Comparison of ENCODE assay signal across 16 cellular contexts in genomic region chr2:101006065-101006715, GRCh38. TPM values are rescaled to one million over a fixed set of nuclear protein-coding genes. Genes with fewer than 3 reads are reported as not detected.
DNase-seq lines count a peak whose midpoint lies in the region; ATAC-seq and TF ChIP-seq lines count a peak whose summit lies in the region.
"Had no signal": no experiment of that assay in that cellular context is flagged by ENCODE, and none has a peak within 500 bp of the region (broad histone marks: within the 10 kb centered on the region; RNA-seq: fewer than 3 reads in every experiment).

No MANE protein-coding gene starts in this region.

- no peaks in the 10 kb centered on the region for H3K27me3 ChIP-seq in BLaER1
- H3K27me3 ChIP-seq in CD8-positive, alpha-beta T cell (ENCODE audit: insufficient read depth, low read length), result no peaks in the 10 kb centered on the region
- H3K27me3 ChIP-seq: foreskin keratinocyte had no signal

- no peak for ATAC-seq in CD8-positive, alpha-beta T cell
- ATAC-seq in activated CD8-positive, alpha-beta T cell treated with anti-CD3 and anti-CD28 coated beads for 36 hours, result no peak
- no peak for ATAC-seq in memory B cell (ENCODE audit: low read depth)
- no peak for ATAC-seq in GM18511 (IDR thresholded peaks at IDR 0.05; ENCODE audit: unreplicated experiment)
- no peak for ATAC-seq in GM18502 (IDR thresholded peaks at IDR 0.05; ENCODE audit: poor library complexity, unreplicated experiment)
- ATAC-seq: foreskin keratinocyte, left cardiac atrium had no signal

- no peaks in the 10 kb centered on the region for H3K27me3 Mint-ChIP-seq in CD8-positive, alpha-beta T cell (ENCODE audit: low read depth)
- no peaks in the 10 kb centered on the region for H3K27me3 Mint-ChIP-seq in activated CD8-positive, alpha-beta T cell treated with anti-CD3 and anti-CD28 coated beads for 36 hours
- no peaks in the 10 kb centered on the region for H3K27me3 Mint-ChIP-seq in memory B cell

- peaks cover 63% of the 10 kb centered on the region for H3K4me1 ChIP-seq in BLaER1
- peaks cover 27% of the 10 kb centered on the region for H3K4me1 ChIP-seq in CD8-positive, alpha-beta T cell (ENCODE audit: insufficient read depth, low read length)

- no peak overlapping the region for H3K27ac ChIP-seq in BLaER1
- H3K27ac ChIP-seq in CD8-positive, alpha-beta T cell (ENCODE audit: low read depth, low read length), result no peak overlapping the region
- H3K27ac ChIP-seq: foreskin keratinocyte had no signal

- POLR2A ChIA-PET in CD8-positive, alpha-beta T cell (lab: Charles Lee), result no interaction called here
- POLR2A ChIA-PET in activated CD8-positive, alpha-beta T cell treated with anti-CD3 and anti-CD28 coated beads for 36 hours (lab: Charles Lee), result interaction anchor here (0.6 to 2.0 kb wide), 3 partner anchors 16 to 809 kb away, joined by 3 to 5 read pairs (median 3); no protein-coding TSS in a partner anchor

- CTCF ChIA-PET in CD8-positive, alpha-beta T cell (lab: Charles Lee), result interaction anchor here (2.9 kb wide), 1 partner anchor 199 kb away, joined by 12 read pairs; no protein-coding TSS in a partner anchor
- CTCF ChIA-PET in activated CD8-positive, alpha-beta T cell treated with anti-CD3 and anti-CD28 coated beads for 36 hours (lab: Charles Lee), result interaction anchor here (0.6 to 4.2 kb wide), 3 partner anchors 126 to 399 kb away, joined by 3 to 21 read pairs (median 3); no protein-coding TSS in a partner anchor

- peaks cover 88% of the 10 kb centered on the region for H4K20me1 ChIP-seq in BLaER1

- no peak overlapping the region for H3K9ac ChIP-seq in BLaER1

- no peak for TF ChIP-seq CTCF in CD8-positive, alpha-beta T cell (IDR thresholded peaks at IDR 0.05)
- no peak for TF ChIP-seq CTCF in activated CD8-positive, alpha-beta T cell treated with anti-CD3 and anti-CD28 coated beads for 36 hours (IDR thresholded peaks at IDR 0.05)

- intact Hi-C loops in CD8-positive, alpha-beta T cell (cut with DNase I, micrococcal nuclease), result loop anchor here (5.0 to 10.0 kb wide), 4 partner anchors 689 to 1821 kb away; partner anchors contain the start of genes EIF5B (in 1 of the 2), MAP4K4 (in 1 of the 2), MITD1 (in 1 of the 2) and MRPL30 (in 1 of the 2)
- intact Hi-C loops in activated CD8-positive, alpha-beta T cell treated with anti-CD3 and anti-CD28 coated beads for 36 hours (cut with micrococcal nuclease), result no loop called here

- H3K9me3 ChIP-seq in BLaER1, result no peaks in the 10 kb centered on the region
- H3K9me3 ChIP-seq in CD8-positive, alpha-beta T cell (ENCODE audit: low read length), result no peaks in the 10 kb centered on the region

- no peak overlapping the region for H3K4me3 ChIP-seq in BLaER1
- H3K4me3 ChIP-seq in CD8-positive, alpha-beta T cell (ENCODE audit: low read depth, low read length), result no peak overlapping the region

- peaks cover 81% of the 10 kb centered on the region for H3K36me3 ChIP-seq in BLaER1
- H3K36me3 ChIP-seq in CD8-positive, alpha-beta T cell (ENCODE audit: insufficient read depth, low read length), result peaks cover 52% of the 10 kb centered on the region

- DNase-seq in CD8-positive, alpha-beta T cell, result no peak
- DNase-seq in activated CD8-positive, alpha-beta T cell treated with anti-CD3 and anti-CD28 coated beads for 36 hours, result no peak
- no peak for DNase-seq in memory B cell (ENCODE audit: low spot score in 2 of 2)
- no peak for DNase-seq in NCI-H2107 (lab: John Stamatoyannopoulos, UW)
- DNase-seq: activated CD8-positive, alpha-beta memory T cell treated with anti-CD3 and anti-CD28 coated beads, Interleukin-2, amount 50 U/mL, for 4 hours; amygdala; DMS79 treated with DMSO at 0.1 percent for 48 hours; foreskin keratinocyte; Karpas-422; left cardiac atrium; NCI-H2171 treated with DMSO at 0.1 percent for 48 hours; NCI-H748 treated with DMSO at 0.1 percent for 48 hours; stimulated activated CD4-positive, alpha-beta T cell treated with anti-CD3 and anti-CD28 coated beads, Interleukin-2, amount 100 ng/mL, for 48 hours had no signal

- H3K4me3 Mint-ChIP-seq in CD8-positive, alpha-beta T cell, result no peak overlapping the region
- H3K4me3 Mint-ChIP-seq in activated CD8-positive, alpha-beta T cell treated with anti-CD3 and anti-CD28 coated beads for 36 hours, result peak overlapping the region; percentile 97
- H3K4me3 Mint-ChIP-seq in memory B cell, result no peak overlapping the region

- peaks cover 84% of the 10 kb centered on the region for H3K36me3 Mint-ChIP-seq in CD8-positive, alpha-beta T cell
- H3K36me3 Mint-ChIP-seq in activated CD8-positive, alpha-beta T cell treated with anti-CD3 and anti-CD28 coated beads for 36 hours (ENCODE audit: low read depth), result peaks cover 82% of the 10 kb centered on the region
- H3K36me3 Mint-ChIP-seq in memory B cell, result peaks cover 37% of the 10 kb centered on the region

- peak overlapping the region; percentile 91; the same call in 1 of the 2 replicates for H3K4me2 ChIP-seq in BLaER1

- H3K9me3 Mint-ChIP-seq in CD8-positive, alpha-beta T cell, result no peaks in the 10 kb centered on the region
- H3K9me3 Mint-ChIP-seq in activated CD8-positive, alpha-beta T cell treated with anti-CD3 and anti-CD28 coated beads for 36 hours, result no peaks in the 10 kb centered on the region
- H3K9me3 Mint-ChIP-seq in memory B cell, result no peaks in the 10 kb centered on the region

- peaks cover 63% of the 10 kb centered on the region for H3K4me1 Mint-ChIP-seq in CD8-positive, alpha-beta T cell (ENCODE audit: low read depth)
- peaks cover 71% of the 10 kb centered on the region for H3K4me1 Mint-ChIP-seq in activated CD8-positive, alpha-beta T cell treated with anti-CD3 and anti-CD28 coated beads for 36 hours (ENCODE audit: low read depth)
- H3K4me1 Mint-ChIP-seq in memory B cell, result peaks cover 39% of the 10 kb centered on the region

- H3K27ac Mint-ChIP-seq in CD8-positive, alpha-beta T cell, result peak overlapping the region; percentile 41
- H3K27ac Mint-ChIP-seq in activated CD8-positive, alpha-beta T cell treated with anti-CD3 and anti-CD28 coated beads for 36 hours, result peak overlapping the region; percentile 98
- H3K27ac Mint-ChIP-seq in memory B cell, result peak overlapping the region; percentile 95

RNA-seq across cellular contexts. Expression of gene RPL31, which starts 4.1 kb away (rescaled TPM):
- 1,000 to 10,000 TPM; 2,776 to 2,895 TPM for total RNA-seq in CD8-positive, alpha-beta T cell
- total RNA-seq in activated CD8-positive, alpha-beta T cell treated with anti-CD3 and anti-CD28 coated beads for 36 hours, result 1,000 to 10,000 TPM; 1,667 to 1,859 TPM

Comparison
In these comparisons a context has a peak if more than half of its experiments do, and no peak if none do; other contexts are left out.
1. H3K27ac Mint-ChIP-seq: peak in every context shown above with its lines; median percentile 98 in activated CD8-positive, alpha-beta T cell treated with anti-CD3 and anti-CD28 coated beads for 36 hours; 95 in memory B cell; 41 in CD8-positive, alpha-beta T cell.